Comparison of ENCODE assay signal across 8 cellular contexts in genomic region chr14:24195186-24196070, GRCh38. TPM values are rescaled to one million over a fixed set of nuclear protein-coding genes. Genes with fewer than 3 reads are reported as not detected.
DNase-seq lines count a peak whose midpoint lies in the region; ATAC-seq and TF ChIP-seq lines count a peak whose summit lies in the region.

A gene with protein sequence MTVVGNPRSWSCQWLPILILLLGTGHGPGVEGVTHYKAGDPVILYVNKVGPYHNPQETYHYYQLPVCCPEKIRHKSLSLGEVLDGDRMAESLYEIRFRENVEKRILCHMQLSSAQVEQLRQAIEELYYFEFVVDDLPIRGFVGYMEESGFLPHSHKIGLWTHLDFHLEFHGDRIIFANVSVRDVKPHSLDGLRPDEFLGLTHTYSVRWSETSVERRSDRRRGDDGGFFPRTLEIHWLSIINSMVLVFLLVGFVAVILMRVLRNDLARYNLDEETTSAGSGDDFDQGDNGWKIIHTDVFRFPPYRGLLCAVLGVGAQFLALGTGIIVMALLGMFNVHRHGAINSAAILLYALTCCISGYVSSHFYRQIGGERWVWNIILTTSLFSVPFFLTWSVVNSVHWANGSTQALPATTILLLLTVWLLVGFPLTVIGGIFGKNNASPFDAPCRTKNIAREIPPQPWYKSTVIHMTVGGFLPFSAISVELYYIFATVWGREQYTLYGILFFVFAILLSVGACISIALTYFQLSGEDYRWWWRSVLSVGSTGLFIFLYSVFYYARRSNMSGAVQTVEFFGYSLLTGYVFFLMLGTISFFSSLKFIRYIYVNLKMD (minus strand): TSS chr14:24195441. CDS start chr14:24195019, 422 bp downstream.

- peaks cover 48% of the 10 kb centered on the region for H3K36me3 Mint-ChIP-seq in activated CD4-positive, alpha-beta T cell treated with anti-CD3 and anti-CD28 coated beads for 36 hours (ENCODE audit: low read depth)

- peaks cover 2% of the 10 kb centered on the region for H3K9me3 Mint-ChIP-seq in activated CD4-positive, alpha-beta T cell treated with anti-CD3 and anti-CD28 coated beads for 36 hours (ENCODE audit: low read depth)

- POLR2A ChIA-PET in activated CD4-positive, alpha-beta T cell treated with anti-CD3 and anti-CD28 coated beads for 36 hours (lab: Charles Lee), result interaction anchor here (1.0 to 2.5 kb wide), 7 partner anchors 17 to 81 kb away, joined by 4 to 13 read pairs (median 7); partner anchors contain the start of genes CHMP4A, DCAF11, EMC9 and IRF9

- peaks cover 50% of the 10 kb centered on the region for H3K4me1 Mint-ChIP-seq in activated CD4-positive, alpha-beta T cell treated with anti-CD3 and anti-CD28 coated beads for 36 hours

- intact Hi-C loops in activated CD4-positive, alpha-beta T cell treated with anti-CD3 and anti-CD28 coated beads for 36 hours (cut with DNase I, micrococcal nuclease), result loop anchor here (1.0 kb wide), 9 partner anchors 18 to 247 kb away; partner anchors contain the start of genes CHMP4A (in 2 of the 2), GMPR2 (in 2 of the 2), NEDD8 (in 2 of the 2) and DCAF11 (in 1 of the 2)
- intact Hi-C loops in left colon (cut with DNase I, micrococcal nuclease), result no loop called here

- ATAC-seq in GM19035 (IDR thresholded peaks at IDR 0.05; ENCODE audit: unreplicated experiment) (peak; percentile 81), HG03342 (IDR thresholded peaks at IDR 0.05; ENCODE audit: unreplicated experiment) (peak; percentile 79), left colon (peak; percentile 92)
- ATAC-seq in activated CD4-positive, alpha-beta T cell treated with anti-CD3 and anti-CD28 coated beads for 36 hours, result peak; percentile 93

- H3K27me3 Mint-ChIP-seq in activated CD4-positive, alpha-beta T cell treated with anti-CD3 and anti-CD28 coated beads for 36 hours, result no peaks in the 10 kb centered on the region

- peak within 1 kb of the TSS; percentile 90 for H3K4me3 Mint-ChIP-seq in activated CD4-positive, alpha-beta T cell treated with anti-CD3 and anti-CD28 coated beads for 36 hours

- peak within 1 kb of the TSS; percentile 96 for H3K4me3 ChIP-seq in choroid plexus epithelial cell (ENCODE audit: low read depth, low read length)

- TF ChIP-seq CTCF in choroid plexus epithelial cell (conservative IDR thresholded peaks at IDR 0.05; ENCODE audit: low read depth, low read length), result no peak

- peak; percentile 64 to 74 for DNase-seq in AML-193 (lab: John Stamatoyannopoulos, UW)
- DNase-seq in NCI-H446 treated with DMSO at 0.1 percent for 48 hours (lab: John Stamatoyannopoulos, UW), result peak; percentile 75
- DNase-seq in activated CD4-positive, alpha-beta T cell treated with anti-CD3 and anti-CD28 coated beads for 36 hours, result peak; percentile 93
- peak; percentile 92 for DNase-seq in choroid plexus epithelial cell (ENCODE audit: low read depth)
- DNase-seq in left colon, result peak; percentile 88 to 91
- DNase-seq in stimulated activated CD4-positive, alpha-beta T cell treated with anti-CD3 and anti-CD28 coated beads, Interleukin-1b, Interleukin-23, amount 100 ng/mL, for 4 hours (ENCODE audit: low read depth in 2 of 2), result peak; percentile 71 to 81

- CTCF ChIA-PET in activated CD4-positive, alpha-beta T cell treated with anti-CD3 and anti-CD28 coated beads for 36 hours (lab: Charles Lee), result interaction anchor here (0.8 to 2.8 kb wide), 14 partner anchors 14 to 242 kb away, joined by 3 to 13 read pairs (median 4); partner anchors contain the start of genes CHMP4A, CIDEB, IRF9 and MDP1

- peak within 1 kb of the TSS; percentile 93 for H3K27ac Mint-ChIP-seq in activated CD4-positive, alpha-beta T cell treated with anti-CD3 and anti-CD28 coated beads for 36 hours

RNA-seq across cellular contexts. Expression of the gene that starts here (rescaled TPM):
- total RNA-seq in activated CD4-positive, alpha-beta T cell treated with anti-CD3 and anti-CD28 coated beads for 36 hours, result 10 to 100 TPM; 17.0 to 24.4 TPM
- total RNA-seq in left colon, result 10 to 100 TPM; 49.2 to 52.7 TPM

Comparison
In these comparisons a context has a peak if more than half of its experiments do, and no peak if none do; other contexts are left out.
1. Peak in every context shown above with its lines: DNase-seq, ATAC-seq and H3K4me3 ChIP-seq.
2. intact Hi-C loops: an anchor here in activated CD4-positive, alpha-beta T cell treated with anti-CD3 and anti-CD28 coated beads for 36 hours (1.0 kb wide); none called in left colon.